ENCODE assay signal across 1 cellular context in genomic region chr22:31210830-31211503, GRCh38.
TF ChIP-seq lines count a peak whose summit lies in the region.

No MANE protein-coding gene starts in this region.

TF ChIP-seq in IMR-90, 13 proteins besides CTCF, POLR2A, EP300 and RAD21 (continued from another document):
- TF ChIP-seq ELK1 (IDR thresholded peaks at IDR 0.05; ENCODE audit: borderline replicate concordance, low read depth, low read length) (no peak), MXI1 (IDR thresholded peaks at IDR 0.05; ENCODE audit: borderline replicate concordance, low read depth, low read length) (no peak), NFE2L2 (IDR thresholded peaks at IDR 0.05; ENCODE audit: low read depth, low read length) (no peak)
